ENCODE assay signal across 9 cellular contexts in genomic region chr12:104459556-104459909, GRCh38. TPM values are rescaled to one million over a fixed set of nuclear protein-coding genes. Genes with fewer than 3 reads are reported as not detected.
DNase-seq lines count a peak whose midpoint lies in the region; ATAC-seq, FAIRE-seq and TF ChIP-seq lines count a peak whose summit lies in the region.
"Had no signal": no experiment of that assay in that cellular context is flagged by ENCODE, and none has a peak within 500 bp of the region (broad histone marks: within the 10 kb centered on the region; RNA-seq: fewer than 3 reads in every experiment).

No MANE protein-coding gene starts in this region.

- no peak overlapping the region for H3K27ac Mint-ChIP-seq in mesothelial cell of epicardium

- H3K27me3 ChIP-seq in heart right ventricle (no peaks in the 10 kb centered on the region), K562 (ENCODE audit: control insufficient read depth in 2 of 2, insufficient read depth in 2 of 2, low read length in 2 of 2) (no peaks in the 10 kb centered on the region), upper lobe of right lung (no peaks in the 10 kb centered on the region), mesendoderm (ENCODE audit: insufficient read depth, low read length, poor library complexity) (no peaks in the 10 kb centered on the region)

- no peak overlapping the region for H2BK15ac ChIP-seq in mesendoderm (replicated peaks; ENCODE audit: low read depth)

- H2BK120ac ChIP-seq in mesendoderm (ENCODE audit: low read depth, low read length), result no peak overlapping the region

- H3K36me3 Mint-ChIP-seq in mesothelial cell of epicardium, result no peaks in the 10 kb centered on the region

- no peaks in the 10 kb centered on the region for H3K9me1 ChIP-seq in K562 (ENCODE audit: control insufficient read depth, insufficient read depth, low read length)

- H3K4me1 Mint-ChIP-seq in mesothelial cell of epicardium, result peaks cover 18% of the 10 kb centered on the region

- FAIRE-seq in K562 (lab: Jason Lieb, UNC), result peak; percentile 71

- CTCF ChIA-PET in K562 (lab: Yijun Ruan, JAX; ENCODE audit: low intra/inter-chr PET ratio), result no interaction called here

- H3K4me3 ChIP-seq in heart right ventricle (peak overlapping the region in 6 of 10 donors; percentile 87 to 99 (median 97)), K562 (peak overlapping the region; percentile 97), upper lobe of right lung (peak overlapping the region; percentile 93), mesendoderm (ENCODE audit: low read length) (no peak overlapping the region)

- H3K9ac ChIP-seq in K562 (ENCODE audit: insufficient read depth in 1 of 2, low read depth in 2 of 2, low read length in 2 of 2) (peak overlapping the region in 1 of 2 experiments; percentile 73; a peak in 2 of 4 replicates), mesendoderm (ENCODE audit: low read length) (no peak overlapping the region)

- H3K4me2 ChIP-seq in K562 (ENCODE audit: insufficient read depth, low read length) (peak overlapping the region; percentile 98), mesendoderm (ENCODE audit: low read length) (no peak overlapping the region)

- no peaks in the 10 kb centered on the region for H3K9me3 Mint-ChIP-seq in mesothelial cell of epicardium

- H3K9me3 ChIP-seq in heart right ventricle (no peaks in the 10 kb centered on the region), K562 (replicated peaks; ENCODE audit: control insufficient read depth, insufficient read depth, low read depth, low read length) (no peaks in the 10 kb centered on the region), upper lobe of right lung (no peaks in the 10 kb centered on the region)

- no peak for TF ChIP-seq EP300 in K562 (IDR thresholded peaks at IDR 0.05; ENCODE audit: low read length)

- no peaks in the 10 kb centered on the region for H4K20me1 ChIP-seq in K562 (replicated peaks; ENCODE audit: control insufficient read depth, insufficient read depth, low read length)

- H3K36me3 ChIP-seq in heart right ventricle (no peaks in the 10 kb centered on the region), K562 (ENCODE audit: control insufficient read depth, insufficient read depth, low read length) (peaks cover 10% of the 10 kb centered on the region; the same call in 1 of the 3 replicates), upper lobe of right lung (no peaks in the 10 kb centered on the region), mesendoderm (ENCODE audit: control insufficient read depth, insufficient read depth, low read length) (no peaks in the 10 kb centered on the region)

- H3K56ac ChIP-seq in mesendoderm (ENCODE audit: low read length), result no peak overlapping the region

- no peak overlapping the region for H2BK5ac ChIP-seq in mesendoderm (ENCODE audit: low read length)

- intact Hi-C loops in heart right ventricle (cut with DNase I) (loop anchor here in 7 of 10 donors (2.0 to 10.0 kb wide), 9 partner anchors 48 to 415 kb away; no protein-coding TSS in a partner anchor), Right ventricle myocardium inferior (cut with DNase I) (loop anchor here (5.0 to 10.0 kb wide), 4 partner anchors 48 to 208 kb away; no protein-coding TSS in a partner anchor), K562 (cut with micrococcal nuclease) (loop anchor here (5.0 to 10.0 kb wide), 4 partner anchors 77 to 365 kb away; no protein-coding TSS in a partner anchor), upper lobe of right lung (cut with DNase I) (no loop called here)

- no peak for TF ChIP-seq CTCF in heart right ventricle (IDR thresholded peaks at IDR 0.05)
- TF ChIP-seq CTCF in K562 (IDR thresholded peaks at IDR 0.05 in 2 of 3, conservative IDR thresholded peaks at IDR 0.05 in 1 of 3; ENCODE audit: insufficient read depth in 2 of 3, low read depth in 1 of 3, low read length in 3 of 3), result no peak
- TF ChIP-seq CTCF in mesothelial cell of epicardium (IDR thresholded peaks at IDR 0.05; ENCODE audit: unreplicated experiment), result no peak
- TF ChIP-seq CTCF in upper lobe of right lung (IDR thresholded peaks at IDR 0.05), result no peak

- DNase-seq in heart right ventricle (no peak), Right ventricle myocardium inferior (ENCODE audit: missing footprints) (no peak), K562 (ENCODE audit: extremely low read depth in 1 of 4, low spot score in 3 of 4) (no peak), mesothelial cell of epicardium (ENCODE audit: low spot score in 2 of 2, unreplicated experiment in 2 of 2) (no peak), upper lobe of right lung (no peak), mesendoderm (no peak)
- DNase-seq: NCI-H187 treated with DMSO at 0.1 percent for 48 hours had no signal

- peak overlapping the region; percentile 93; the same call in 1 of the 2 replicates for H2AFZ ChIP-seq in K562 (ENCODE audit: low read depth, low read length)

- no TSS peak for BruUV-seq in K562 (replicated peaks; lab: Mats Ljungman, UMichigan)

- no peak for TF ChIP-seq POLR2A in K562 (conservative IDR thresholded peaks at IDR 0.05)

- in situ Hi-C loops in K562 (cut with MboI), result loop anchor here (5.0 kb wide), 1 partner anchor 77 kb away; no protein-coding TSS in a partner anchor

- no peak overlapping the region for H4K5ac ChIP-seq in mesendoderm (ENCODE audit: low read length)

- H3K79me2 ChIP-seq in K562 (ENCODE audit: control insufficient read depth, insufficient read depth, low read length) (peaks cover 77% of the 10 kb centered on the region), mesendoderm (ENCODE audit: control insufficient read depth, insufficient read depth, low read length) (no peaks in the 10 kb centered on the region)

- peak overlapping the region; percentile 95 for H3K4me3 Mint-ChIP-seq in mesothelial cell of epicardium

- H4K8ac ChIP-seq in mesendoderm (ENCODE audit: low read depth, low read length), result no peak overlapping the region

- H3K23ac ChIP-seq in mesendoderm (ENCODE audit: low read length), result no peak overlapping the region

- H3K27me3 Mint-ChIP-seq in mesothelial cell of epicardium (ENCODE audit: low read depth), result peaks cover 40% of the 10 kb centered on the region

- WGBS in heart right ventricle, 2 donors, result 71 to 93% methylated on average over 1 of the region's 1 CpG
- WGBS in K562 (ENCODE audit: insufficient coverage, low coverage, missing lambda C conversion rate), result 7% methylated on average over 1 of the region's 1 CpG
- no CpG with 5 or more reads among the region's 1 CpG for WGBS in mesendoderm (ENCODE audit: extremely low coverage, insufficient coverage, low lambda C conversion rate)

- peaks cover 4 to 63% (median 48%) of the 10 kb centered on the region in 9 donors for H3K4me1 ChIP-seq in heart right ventricle
- peaks cover 49 to 52% of the 10 kb centered on the region in 2 experiments for H3K4me1 ChIP-seq in K562 (replicated peaks in 1 of 2; ENCODE audit: control insufficient read depth in 2 of 2, insufficient read depth in 2 of 2, low read length in 2 of 2)
- peaks cover 62% of the 10 kb centered on the region for H3K4me1 ChIP-seq in upper lobe of right lung
- peaks cover 5% of the 10 kb centered on the region for H3K4me1 ChIP-seq in mesendoderm (ENCODE audit: control insufficient read depth, low read depth, low read length)

- no peak overlapping the region for H2AK5ac ChIP-seq in mesendoderm (ENCODE audit: low read length)

- POLR2A ChIA-PET in K562 (lab: Yijun Ruan, JAX), result interaction anchor here (0.6 to 4.2 kb wide), 11 partner anchors 10 to 212 kb away, joined by 3 to 19 read pairs (median 3); no protein-coding TSS in a partner anchor

- H3K27ac ChIP-seq in heart right ventricle, result peak overlapping the region; percentile 42 to 95 (median 81)
- peak overlapping the region; percentile 81 for H3K27ac ChIP-seq in K562 (ENCODE audit: extremely low read depth, low read depth, low read length)
- H3K27ac ChIP-seq in upper lobe of right lung, result peak overlapping the region; percentile 90
- no peak overlapping the region for H3K27ac ChIP-seq in mesendoderm (ENCODE audit: low read depth, low read length)

- H3K79me1 ChIP-seq in mesendoderm (ENCODE audit: low read length), result peaks cover 4% of the 10 kb centered on the region

- no peak overlapping the region for H3K18ac ChIP-seq in mesendoderm (ENCODE audit: low read length)

- TF ChIP-seq RAD21 in K562 (CRISPR knock-in tag; conservative IDR thresholded peaks at IDR 0.05 in 1 of 2, IDR thresholded peaks at IDR 0.05 in 1 of 2), result no peak

- no peak overlapping the region for H3K4ac ChIP-seq in mesendoderm (ENCODE audit: low read depth, low read length)

- ATAC-seq in heart right ventricle (no peak), Right ventricle myocardium inferior (no peak), K562 (no peak), upper lobe of right lung (no peak), GM21825 (IDR thresholded peaks at IDR 0.05; ENCODE audit: unreplicated experiment) (no peak), GM21717 (IDR thresholded peaks at IDR 0.05; ENCODE audit: unreplicated experiment) (no peak)

RNA-seq across cellular contexts. Expression of gene CHST11, which starts 2.8 kb away (rescaled TPM):
- total RNA-seq in heart right ventricle (10 to 100 TPM in 2 of 10 donors, 1 to 10 TPM in 8; 2.7 to 12.7 (median 4.5) TPM), Right ventricle myocardium inferior (3.7 TPM), K562 (2014; rRNA removed) (34.3 and 37.2 TPM in 2 replicates), K562 (2014; rRNA removed; fragmentation: Illumina TruSeq; extraction: Trizol) (12.7 and 12.9 TPM in 2 replicates), K562 (2015; rRNA removed; fragmentation: Illumina TruSeq; extraction: Trizol) (15.5 and 15.6 TPM in 2 replicates), K562 (2021) (38.7 and 39.0 TPM in 2 replicates), mesothelial cell of epicardium (9.0 to 15.0 TPM (median 12.1 TPM) in 3 replicates), upper lobe of right lung (56.6 TPM)
- polyA plus RNA-seq in heart right ventricle (1 to 10 TPM; 1.1 to 1.2 TPM), K562 (2011; rRNA removed) (15.0 and 18.9 TPM in 2 replicates), K562 (2014; fragmentation: Illumina TruSeq; extraction: Trizol) (16.4 and 18.9 TPM in 2 replicates), K562 (2014; fragmentation: Nextera tagmentation; extraction: Ambion mirVana) (1 to 10 TPM; 2.3 to 2.9 TPM), K562 (2014; rRNA removed) (13.2 and 15.2 TPM in 2 replicates)
- 38.5 and 49.7 TPM in 2 replicates for total RNA-seq in K562 (2011; cell fraction: chromatin; rRNA removed; ENCODE audit: low replicate concordance)
- 28.7 and 33.4 TPM in 2 replicates for total RNA-seq in K562 (2011; cell fraction: nucleolus; rRNA removed)
- total RNA-seq in K562 (2011; cell fraction: nucleoplasm; rRNA removed), result 34.9 and 47.6 TPM in 2 replicates
- 32.2 and 49.4 TPM in 2 replicates for polyA plus RNA-seq in K562 (2011; cell fraction: cytosol; rRNA removed)
- polyA plus RNA-seq in K562 (2011; cell fraction: nucleus; rRNA removed), result 13.4 and 22.2 TPM in 2 replicates
- 17.7 and 39.4 TPM in 2 replicates for polyA plus RNA-seq in K562 (2012)
- polyA minus RNA-seq in K562 (2011; rRNA and poly(A)+ RNA removed), result 17.8 and 21.7 TPM in 2 replicates
- 15.0 and 18.8 TPM in 2 replicates for polyA minus RNA-seq in K562 (2011; cell fraction: cytosol; rRNA and poly(A)+ RNA removed)
- 16.9 and 17.0 TPM in 2 replicates for polyA minus RNA-seq in K562 (2011; cell fraction: nucleus; rRNA and poly(A)+ RNA removed)
- polyA plus RNA-seq in mesendoderm (2013, experiment 1 of 2), result 5.2 TPM
- 5.9 TPM for polyA plus RNA-seq in mesendoderm (2013, experiment 2 of 2)
